ENCODE assay signal across 10 cellular contexts in genomic region chr20:33555755-33556154, GRCh38.
DNase-seq lines count a peak whose midpoint lies in the region; ATAC-seq and TF ChIP-seq lines count a peak whose summit lies in the region.
"Had no signal": no experiment of that assay in that cellular context is flagged by ENCODE, and none has a peak within 500 bp of the region (broad histone marks: within the 10 kb centered on the region; RNA-seq: fewer than 3 reads in every experiment).

No MANE protein-coding gene starts in this region.

- CTCF ChIA-PET in T-cell (lab: Charles Lee) = interaction anchor here in 1 of 2 donors (1.3 kb wide), 1 partner anchor 111 kb away, joined by 6 read pairs; the partner anchor contains the start of gene SNTA1

- intact Hi-C loops in esophagus squamous epithelium (cut with DNase I) (no loop called here), spleen (cut with DNase I; ENCODE audit: low total_unique reads) (no loop called here)

- H3K4me1 Mint-ChIP-seq in HFFc6 (ENCODE audit: low read depth) = peaks cover 27% of the 10 kb centered on the region
- H3K4me1 Mint-ChIP-seq in T-cell = peaks cover 36 to 46% (median 43%) of the 10 kb centered on the region in 3 donors

- H3K9me3 ChIP-seq in esophagus squamous epithelium = no peaks in the 10 kb centered on the region
- no peaks in the 10 kb centered on the region for H3K9me3 ChIP-seq in spleen

- TF ChIP-seq POLR2A in esophagus squamous epithelium (IDR thresholded peaks at IDR 0.05) (no peak), spleen (IDR thresholded peaks at IDR 0.05) (no peak)

- DNase-seq in HFFc6 (no peak), T-cell (no peak), esophagus squamous epithelium (lab: John Stamatoyannopoulos, UW) (no peak), spleen (no peak), NCI-H524 treated with DMSO at 0.1 percent for 48 hours (lab: John Stamatoyannopoulos, UW) (no peak), T1000 (lab: John Stamatoyannopoulos, UW) (no peak), SW 1271 (lab: John Stamatoyannopoulos, UW) (no peak)
- DNase-seq: activated CD8-positive, alpha-beta memory T cell treated with anti-CD3 and anti-CD28 coated beads, Interleukin-2, amount 50 U/mL, for 4 hours; foreskin fibroblast; stimulated activated CD8-positive, alpha-beta memory T cell treated with anti-CD3 and anti-CD28 coated beads, Interleukin-4, amount 100 ng/mL, for 48 hours had no signal

- ATAC-seq in T-cell (replicated peaks in 1 of 4) = no peak

- H3K36me3 ChIP-seq in esophagus squamous epithelium (peaks cover 0 to 18% (median 0%) of the 10 kb centered on the region in 3 donors), spleen (peaks cover 0 to 24% (median 3%) of the 10 kb centered on the region in 6 donors)

- H3K27me3 ChIP-seq in esophagus squamous epithelium (no peaks in the 10 kb centered on the region), spleen (replicated peaks in 1 of 7) (no peaks in the 10 kb centered on the region)

- H3K27ac ChIP-seq in esophagus squamous epithelium (peak overlapping the region; percentile 33 to 81 (median 54)), spleen (peak overlapping the region; percentile 6 to 85 (median 78))

- H3K4me1 ChIP-seq in esophagus squamous epithelium (peaks cover 7 to 55% (median 13%) of the 10 kb centered on the region in 3 donors), spleen (peaks cover 17 to 52% (median 33%) of the 10 kb centered on the region in 6 donors)

- H3K27me3 Mint-ChIP-seq in HFFc6 (ENCODE audit: insufficient read depth) = no peaks in the 10 kb centered on the region
- no peaks in the 10 kb centered on the region for H3K27me3 Mint-ChIP-seq in T-cell

- POLR2A ChIA-PET in T-cell (lab: Charles Lee) = no interaction called here

- TF ChIP-seq CTCF in HFFc6 (IDR thresholded peaks at IDR 0.05) = no peak
- no peak for TF ChIP-seq CTCF in esophagus squamous epithelium (IDR thresholded peaks at IDR 0.05)
- TF ChIP-seq CTCF in spleen (IDR thresholded peaks at IDR 0.05 in 8 of 11, conservative IDR thresholded peaks at IDR 0.05 in 3 of 11) = no peak

- H3K4me3 Mint-ChIP-seq in HFFc6 (peak overlapping the region; percentile 63), T-cell (peak overlapping the region in 1 of 3 donors; percentile 34)

- peaks cover 12% of the 10 kb centered on the region; the same call in 1 of the 2 replicates for H3K36me3 Mint-ChIP-seq in HFFc6 (ENCODE audit: low read depth)
- H3K36me3 Mint-ChIP-seq in T-cell = peaks cover 30% of the 10 kb centered on the region

- H3K27ac Mint-ChIP-seq in HFFc6 (peak overlapping the region; percentile 51; the same call in 1 of the 2 replicates), T-cell (peak overlapping the region; percentile 97 to 98)

- H3K4me3 ChIP-seq in esophagus squamous epithelium (no peak overlapping the region), spleen (no peak overlapping the region)

- WGBS in esophagus squamous epithelium, 2 donors = 90 to 93% methylated on average over 3 of the region's 3 CpGs
- 95 to 98% (median 97%) methylated on average over 3 of the region's 3 CpGs for WGBS in spleen, 5 donors

- H3K9me3 Mint-ChIP-seq in HFFc6 (no peaks in the 10 kb centered on the region), T-cell (no peaks in the 10 kb centered on the region)
